8 cellular contexts compared by ENCODE assay signal in genomic region chr15:76309561-76310330, GRCh38. TPM values are rescaled to one million over a fixed set of nuclear protein-coding genes. Genes with fewer than 3 reads are reported as not detected.
DNase-seq lines count a peak whose midpoint lies in the region; ATAC-seq and TF ChIP-seq lines count a peak whose summit lies in the region.

No MANE protein-coding gene starts in this region.

- DNase-seq in BJ (ENCODE audit: low read depth) = no peak
- DNase-seq in HFFc6 = no peak
- peak; percentile 33 for DNase-seq in astrocyte of the cerebellum (ENCODE audit: low read depth)
- DNase-seq in effector CD4-positive, alpha-beta T cell = no peak
- DNase-seq in activated CD4-positive, CD25-positive, alpha-beta regulatory T cell (lab: John Stamatoyannopoulos, UW) = no peak
- DNase-seq in vagina (ENCODE audit: extremely low spot score in 2 of 2) = no peak

- H3K4me3 ChIP-seq in BJ (ENCODE audit: low read depth, low read length) = peak overlapping the region; percentile 74
- H3K4me3 ChIP-seq in astrocyte of the cerebellum (ENCODE audit: low read depth, low read length) = peak overlapping the region; percentile 92
- peak overlapping the region in 1 of 2 donors; percentile 85 for H3K4me3 ChIP-seq in muscle layer of colon (ENCODE audit: low read depth in 1 of 2, low read length in 2 of 2)
- peak overlapping the region in 1 of 2 donors; percentile 79 for H3K4me3 ChIP-seq in vagina

- H3K36me3 ChIP-seq in BJ (ENCODE audit: control insufficient read depth, insufficient read depth, low read length) = no peaks in the 10 kb centered on the region
- H3K36me3 ChIP-seq in muscle layer of colon (ENCODE audit: insufficient read depth, low read length) = no peaks in the 10 kb centered on the region
- no peaks in the 10 kb centered on the region for H3K36me3 ChIP-seq in vagina

- H3K9me3 ChIP-seq in muscle layer of colon (ENCODE audit: low read length) (no peaks in the 10 kb centered on the region), vagina (no peaks in the 10 kb centered on the region)

- H3K9me3 Mint-ChIP-seq in HFFc6 = no peaks in the 10 kb centered on the region

- intact Hi-C loops in vagina (cut with DNase I) = no loop called here

- no peak for TF ChIP-seq CTCF in BJ (IDR thresholded peaks at IDR 0.05; ENCODE audit: insufficient read depth, low read depth, low read length)
- TF ChIP-seq CTCF in HFFc6 (IDR thresholded peaks at IDR 0.05) = no peak
- no peak for TF ChIP-seq CTCF in astrocyte of the cerebellum (IDR thresholded peaks at IDR 0.05; ENCODE audit: low read depth, low read length, missing control alignments)
- no peak for TF ChIP-seq CTCF in vagina (IDR thresholded peaks at IDR 0.05)

- ATAC-seq in HG02973 (IDR thresholded peaks at IDR 0.05; ENCODE audit: unreplicated experiment) = no peak

- no peak for TF ChIP-seq POLR2A in vagina (IDR thresholded peaks at IDR 0.05)

- peaks cover 10% of the 10 kb centered on the region for H3K36me3 Mint-ChIP-seq in HFFc6 (ENCODE audit: low read depth)

- H3K27ac Mint-ChIP-seq in HFFc6 = peak overlapping the region; percentile 93

- H3K27me3 ChIP-seq in BJ (ENCODE audit: control insufficient read depth, insufficient read depth, low read length) (no peaks in the 10 kb centered on the region), muscle layer of colon (ENCODE audit: control insufficient read depth in 1 of 2, insufficient read depth in 2 of 2, low read length in 2 of 2) (no peaks in the 10 kb centered on the region), vagina (no peaks in the 10 kb centered on the region)

- peaks cover 51% of the 10 kb centered on the region for H3K4me1 Mint-ChIP-seq in HFFc6 (ENCODE audit: low read depth)

- CTCF ChIA-PET in BJ (lab: Yijun Ruan, JAX) = interaction anchor here (0.7 to 1.2 kb wide), 3 partner anchors 9 to 162 kb away, joined by 3 read pairs; no protein-coding TSS in a partner anchor

- POLR2A ChIA-PET in BJ (lab: Charles Lee) = no interaction called here

- in situ Hi-C loops in astrocyte of the cerebellum (cut with HindIII; ENCODE audit: low sequenced_read_pairs) = no loop called here

- no peak overlapping the region for H3K27ac ChIP-seq in muscle layer of colon (ENCODE audit: low read depth, low read length)
- no peak overlapping the region for H3K27ac ChIP-seq in vagina

- no peaks in the 10 kb centered on the region for H3K27me3 Mint-ChIP-seq in HFFc6 (ENCODE audit: insufficient read depth)

- H3K4me3 Mint-ChIP-seq in HFFc6 = peak overlapping the region; percentile 93

- peaks cover 12% of the 10 kb centered on the region for H3K4me1 ChIP-seq in muscle layer of colon (ENCODE audit: insufficient read depth, low read length)
- peaks cover 25% of the 10 kb centered on the region for H3K4me1 ChIP-seq in vagina

- H3K9ac ChIP-seq in muscle layer of colon (ENCODE audit: low read length) = peak overlapping the region; percentile 91

RNA-seq across cellular contexts. Expression of gene ETFA, which starts 1.5 kb away (rescaled TPM):
- 113 and 173 TPM in 2 replicates for polyA plus RNA-seq in BJ (2011; rRNA removed)
- 53.5 and 54.6 TPM in 2 replicates for polyA minus RNA-seq in BJ (2011; rRNA and poly(A)+ RNA removed)
- 100 to 1,000 TPM; 127 to 161 (median 146) TPM for total RNA-seq in HFFc6 (2021; fragmentation: NEBNext Ultra II Directional; extraction: Animal tissue kit (Norgen Biotek cat#: 25700))
- 97.5 TPM for total RNA-seq in vagina

RNA-seq across cellular contexts. Expression of gene ISL2, which starts 26.8 kb away (rescaled TPM):
- 5.0 and 7.7 TPM in 2 replicates for polyA plus RNA-seq in BJ (2011; rRNA removed)
- 4.2 and 4.3 TPM in 2 replicates for polyA minus RNA-seq in BJ (2011; rRNA and poly(A)+ RNA removed)
- 1 to 10 TPM; 3.7 to 6.6 (median 5.0) TPM for total RNA-seq in HFFc6 (2021; fragmentation: NEBNext Ultra II Directional; extraction: Animal tissue kit (Norgen Biotek cat#: 25700))
- 2.0 TPM for total RNA-seq in vagina
